Comparison of ENCODE assay signal across 8 cellular contexts in the genomic region with DNA sequence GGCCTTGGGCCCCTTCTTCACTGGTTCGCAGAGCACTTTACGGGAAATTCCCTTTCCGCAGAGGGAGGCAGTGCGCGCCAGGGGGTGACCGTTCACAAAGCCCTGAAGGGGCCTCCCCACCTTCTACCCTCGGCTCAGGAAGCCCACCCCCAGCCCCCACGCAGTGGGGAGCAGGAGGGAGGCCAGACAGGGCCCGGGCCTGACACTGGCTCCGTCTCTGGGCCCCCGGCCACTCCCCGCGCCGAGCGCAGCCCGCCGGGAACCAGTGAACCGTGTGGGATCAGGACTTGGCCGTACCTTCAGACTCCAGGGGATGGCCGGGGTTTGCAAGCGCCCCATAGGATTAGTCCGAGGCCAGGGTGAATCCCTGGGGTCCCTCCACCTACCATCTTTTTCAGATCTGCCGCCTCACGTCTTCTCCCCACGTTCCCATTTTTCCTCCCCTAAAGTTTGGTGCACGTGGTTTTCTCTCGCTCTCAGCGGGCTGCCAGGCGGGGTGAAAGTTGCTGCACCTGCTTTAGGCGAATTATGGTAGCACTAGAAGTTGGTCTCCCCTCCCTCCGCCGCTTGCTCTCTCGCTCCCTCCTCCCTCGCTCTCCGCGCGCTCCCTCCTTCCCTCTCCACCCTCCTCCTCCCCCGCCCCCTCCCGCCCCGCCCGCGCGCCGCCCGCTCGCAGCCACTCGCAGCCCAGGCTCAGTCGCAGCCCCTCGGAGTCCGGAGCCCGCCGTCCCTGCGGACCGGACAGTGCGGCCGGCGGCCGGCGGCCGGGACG. TPM values are rescaled to one million over a fixed set of nuclear protein-coding genes. Genes with fewer than 3 reads are reported as not detected.
DNase-seq lines count a peak whose midpoint lies in the region; ATAC-seq and TF ChIP-seq lines count a peak whose summit lies in the region.

A gene with protein sequence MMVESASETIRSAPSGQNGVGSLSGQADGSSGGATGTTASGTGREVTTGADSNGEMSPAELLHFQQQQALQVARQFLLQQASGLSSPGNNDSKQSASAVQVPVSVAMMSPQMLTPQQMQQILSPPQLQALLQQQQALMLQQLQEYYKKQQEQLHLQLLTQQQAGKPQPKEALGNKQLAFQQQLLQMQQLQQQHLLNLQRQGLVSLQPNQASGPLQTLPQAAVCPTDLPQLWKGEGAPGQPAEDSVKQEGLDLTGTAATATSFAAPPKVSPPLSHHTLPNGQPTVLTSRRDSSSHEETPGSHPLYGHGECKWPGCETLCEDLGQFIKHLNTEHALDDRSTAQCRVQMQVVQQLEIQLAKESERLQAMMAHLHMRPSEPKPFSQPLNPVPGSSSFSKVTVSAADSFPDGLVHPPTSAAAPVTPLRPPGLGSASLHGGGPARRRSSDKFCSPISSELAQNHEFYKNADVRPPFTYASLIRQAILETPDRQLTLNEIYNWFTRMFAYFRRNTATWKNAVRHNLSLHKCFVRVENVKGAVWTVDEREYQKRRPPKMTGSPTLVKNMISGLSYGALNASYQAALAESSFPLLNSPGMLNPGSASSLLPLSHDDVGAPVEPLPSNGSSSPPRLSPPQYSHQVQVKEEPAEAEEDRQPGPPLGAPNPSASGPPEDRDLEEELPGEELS (plus strand): TSS at position 679 of the 772 bp plus-strand sequence. CDS start 19,380 bp downstream, outside the sequence.

- DNase-seq in CD1c-positive myeloid dendritic cell (ENCODE audit: extremely low spot score) = peak; percentile 67
- peak; percentile 93 for DNase-seq in NCI-H748 treated with DMSO at 0.1 percent for 48 hours (lab: John Stamatoyannopoulos, UW)
- DNase-seq in activated CD4-positive, alpha-beta memory T cell treated with anti-CD3 and anti-CD28 coated beads for 36 hours = peak; percentile 90
- peak; percentile 92 for DNase-seq in lower lobe of right lung
- peak; percentile 74 to 84 for DNase-seq in stimulated activated CD4-positive, alpha-beta T cell treated with anti-CD3 and anti-CD28 coated beads, Interleukin-4, amount 100 ng/mL, for 48 hours (ENCODE audit: low read depth in 2 of 2)

- H3K36me3 ChIP-seq in duodenal mucosa (ENCODE audit: control insufficient read depth in 1 of 2, insufficient read depth in 2 of 2, low read length in 2 of 2) (peaks cover 0 to under 1% of the 10 kb centered on the region in 2 donors), lower lobe of right lung (no peaks in the 10 kb centered on the region)

- H3K4me3 ChIP-seq in duodenal mucosa (ENCODE audit: low read depth in 1 of 2, low read length in 2 of 2) = peak within 1 kb of the TSS; percentile 89 to 93
- H3K4me3 ChIP-seq in lower lobe of right lung = peak within 1 kb of the TSS; percentile 80

- peak within 1 kb of the TSS; percentile 85 for H3K27ac Mint-ChIP-seq in activated CD4-positive, alpha-beta memory T cell treated with anti-CD3 and anti-CD28 coated beads for 36 hours

- intact Hi-C loops in activated CD4-positive, alpha-beta memory T cell treated with anti-CD3 and anti-CD28 coated beads for 36 hours (cut with micrococcal nuclease) = loop anchor here (1.0 to 5.0 kb wide), 5 partner anchors 14 to 474 kb away; partner anchors contain the start of genes NFYA and OARD1
- intact Hi-C loops in lower lobe of right lung (cut with DNase I) = no loop called here

- POLR2A ChIA-PET in activated CD4-positive, alpha-beta memory T cell treated with anti-CD3 and anti-CD28 coated beads for 36 hours (lab: Charles Lee) = interaction anchor here (1.2 to 3.2 kb wide), 2 partner anchors 14 kb away, joined by 5 to 16 read pairs; no protein-coding TSS in a partner anchor

- H3K9ac ChIP-seq in duodenal mucosa (ENCODE audit: low read depth in 1 of 2, low read length in 2 of 2) = peak within 1 kb of the TSS; percentile 62 to 84

- H3K36me3 Mint-ChIP-seq in activated CD4-positive, alpha-beta memory T cell treated with anti-CD3 and anti-CD28 coated beads for 36 hours = peaks cover 8% of the 10 kb centered on the region

- ATAC-seq in GM19397 (IDR thresholded peaks at IDR 0.05; ENCODE audit: unreplicated experiment) = peak; percentile 69
- ATAC-seq in HG03571 (IDR thresholded peaks at IDR 0.05; ENCODE audit: unreplicated experiment) = peak; percentile 62
- peak; percentile 92 to 93 for ATAC-seq in lower lobe of right lung

- H3K4me1 Mint-ChIP-seq in activated CD4-positive, alpha-beta memory T cell treated with anti-CD3 and anti-CD28 coated beads for 36 hours (ENCODE audit: low read depth) = peaks cover 28% of the 10 kb centered on the region

- H3K27ac ChIP-seq in duodenal mucosa (ENCODE audit: low read depth, low read length) (no peak within 1 kb of the TSS), lower lobe of right lung (peak within 1 kb of the TSS; percentile 81)

- H3K4me1 ChIP-seq in duodenal mucosa (ENCODE audit: control insufficient read depth in 1 of 2, insufficient read depth in 2 of 2, low read length in 2 of 2) (peaks cover 30 to 38% of the 10 kb centered on the region in 2 donors), lower lobe of right lung (peaks cover 37% of the 10 kb centered on the region)

- H3K9me3 Mint-ChIP-seq in activated CD4-positive, alpha-beta memory T cell treated with anti-CD3 and anti-CD28 coated beads for 36 hours = no peaks in the 10 kb centered on the region

- H3K27me3 ChIP-seq in duodenal mucosa (ENCODE audit: control insufficient read depth in 1 of 2, insufficient read depth in 2 of 2, low read length in 2 of 2) = peaks cover 0 to 4% of the 10 kb centered on the region in 2 donors
- H3K27me3 ChIP-seq in lower lobe of right lung (ENCODE audit: low read depth) = no peaks in the 10 kb centered on the region

- TF ChIP-seq CTCF in lower lobe of right lung (IDR thresholded peaks at IDR 0.05) = no peak

- H3K27me3 Mint-ChIP-seq in activated CD4-positive, alpha-beta memory T cell treated with anti-CD3 and anti-CD28 coated beads for 36 hours = peaks cover 2% of the 10 kb centered on the region

- H3K9me3 ChIP-seq in duodenal mucosa (ENCODE audit: control insufficient read depth in 1 of 2, low read length in 2 of 2) (no peaks in the 10 kb centered on the region), lower lobe of right lung (no peaks in the 10 kb centered on the region)

- CTCF ChIA-PET in activated CD4-positive, alpha-beta memory T cell treated with anti-CD3 and anti-CD28 coated beads for 36 hours (lab: Charles Lee) = interaction anchor here (1.5 to 2.1 kb wide), 2 partner anchors 12 to 121 kb away, joined by 8 to 9 read pairs; no protein-coding TSS in a partner anchor

- peak within 1 kb of the TSS; percentile 94 for H3K4me3 Mint-ChIP-seq in activated CD4-positive, alpha-beta memory T cell treated with anti-CD3 and anti-CD28 coated beads for 36 hours

RNA-seq across cellular contexts. Expression of the gene that starts here (rescaled TPM):
- 10 to 100 TPM; 19.5 to 21.6 TPM for total RNA-seq in activated CD4-positive, alpha-beta memory T cell treated with anti-CD3 and anti-CD28 coated beads for 36 hours
- 30.0 TPM for total RNA-seq in lower lobe of right lung
